Comparison of ENCODE assay signal across 8 cellular contexts in the genomic region with DNA sequence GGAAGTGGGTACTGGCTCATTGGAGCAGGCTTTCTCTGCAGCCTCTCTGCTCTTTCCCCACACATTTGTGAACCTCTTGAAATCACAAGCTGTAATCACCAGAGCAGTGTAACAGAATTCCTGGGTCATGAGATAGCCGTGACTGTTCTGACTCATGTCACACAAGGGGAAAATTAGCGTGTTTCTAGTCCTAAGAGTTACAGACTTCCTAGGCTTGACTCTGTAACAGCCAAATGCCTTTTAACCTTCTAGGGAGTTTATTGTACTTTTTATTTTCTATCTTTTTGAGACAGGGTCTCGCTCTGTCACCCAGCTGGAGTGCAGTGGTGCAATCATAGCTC. TPM values are rescaled to one million over a fixed set of nuclear protein-coding genes. Genes with fewer than 3 reads are reported as not detected.
A peak's percentile ranks its signal among the peaks of the same experiment; 100 is the strongest.
DNase-seq lines count a peak whose midpoint lies in the region; ATAC-seq and TF ChIP-seq lines count a peak whose summit lies in the region.

No MANE protein-coding gene starts in this region.

- no TSS peak for BruUV-seq in mammary epithelial cell (replicated peaks; lab: Mats Ljungman, UMichigan)

- no peaks in the 10 kb centered on the region for H3K9me3 ChIP-seq in BLaER1
- H3K9me3 ChIP-seq in mammary epithelial cell (replicated peaks; ENCODE audit: insufficient read depth, low read length): no peaks in the 10 kb centered on the region

- in situ Hi-C loops in mammary epithelial cell (cut with MboI; ENCODE audit: low sequenced_read_pairs in 2 of 2): no loop called here

- H2AFZ ChIP-seq in mammary epithelial cell (ENCODE audit: low read depth, low read length): no peak overlapping the region

- H3K27ac ChIP-seq in BLaER1: peak overlapping the region; percentile 20; the same call in 1 of the 2 replicates
- peak overlapping the region; percentile 35 for H3K27ac ChIP-seq in mammary epithelial cell (ENCODE audit: insufficient read depth, low read depth, low read length)

- H3K4me1 ChIP-seq in BLaER1 (peaks cover 68% of the 10 kb centered on the region), mammary epithelial cell (ENCODE audit: insufficient read depth, low read length) (peaks cover 46% of the 10 kb centered on the region)

- H3K4me3 Mint-ChIP-seq in natural killer cell: no peak overlapping the region

- H3K9ac ChIP-seq in BLaER1 (no peak overlapping the region; the same call in 1 of the 2 replicates), mammary epithelial cell (ENCODE audit: insufficient read depth, low read length) (no peak overlapping the region)

- peak; percentile 85 for DNase-seq in mammary epithelial cell
- peak; percentile 87 to 93 for DNase-seq in lung microvascular endothelial cell (ENCODE audit: low read depth in 2 of 2)
- DNase-seq in natural killer cell: no peak
- no peak for DNase-seq in hypothalamus (lab: John Stamatoyannopoulos, UW)
- DNase-seq in activated effector memory CD4-positive, alpha-beta T cell treated with Interleukin-2 at 50 U/mL for 16 hours: no peak
- DNase-seq in NCI-H524 (lab: John Stamatoyannopoulos, UW): no peak

- H3K4me2 ChIP-seq in BLaER1: peak overlapping the region; percentile 48
- peak overlapping the region; percentile 2 for H3K4me2 ChIP-seq in mammary epithelial cell (ENCODE audit: insufficient read depth, low read depth, low read length)

- H3K4me1 Mint-ChIP-seq in natural killer cell: peaks cover 22 to 54% of the 10 kb centered on the region in 2 donors

- peak; percentile 53 for ATAC-seq in HG03432 (IDR thresholded peaks at IDR 0.05; ENCODE audit: unreplicated experiment)
- no peak for ATAC-seq in natural killer cell

- H3K9me3 Mint-ChIP-seq in natural killer cell: no peaks in the 10 kb centered on the region

- TF ChIP-seq CTCF in mammary epithelial cell (conservative IDR thresholded peaks at IDR 0.05 in 1 of 2, IDR thresholded peaks at IDR 0.05 in 1 of 2; ENCODE audit: extremely low read depth in 1 of 2, insufficient read depth in 1 of 2, low read depth in 1 of 2, low read length in 2 of 2) (no peak), natural killer cell (IDR thresholded peaks at IDR 0.05) (no peak)

- CTCF ChIA-PET in mammary epithelial cell (lab: Charles Lee; ENCODE audit: low non-redundant PET): interaction anchor here (0.6 kb wide), 1 partner anchor 18 kb away, joined by 21 read pairs; no protein-coding TSS in a partner anchor

- WGBS in mammary epithelial cell (ENCODE audit: low coverage, missing lambda C conversion rate): 31% methylated on average over 3 of the region's 3 CpGs

- dilution Hi-C loops in mammary epithelial cell (cut with HindIII; ENCODE audit: low sequenced_read_pairs): no loop called here

- intact Hi-C loops in mammary epithelial cell (cut with micrococcal nuclease): loop anchor here (2.0 kb wide), 1 partner anchor 18 kb away; no protein-coding TSS in a partner anchor
- intact Hi-C loops in natural killer cell (cut with micrococcal nuclease): no loop called here

- H4K20me1 ChIP-seq in BLaER1: peaks cover 99% of the 10 kb centered on the region
- no peaks in the 10 kb centered on the region for H4K20me1 ChIP-seq in mammary epithelial cell (ENCODE audit: insufficient read depth, low read length)

- H3K27me3 Mint-ChIP-seq in natural killer cell (ENCODE audit: low read depth in 2 of 2): no peaks in the 10 kb centered on the region

- H3K27ac Mint-ChIP-seq in natural killer cell: no peak overlapping the region

- peaks cover 80% of the 10 kb centered on the region for H3K79me2 ChIP-seq in mammary epithelial cell (ENCODE audit: insufficient read depth, low read length)

- H3K4me3 ChIP-seq in BLaER1: no peak overlapping the region
- H3K4me3 ChIP-seq in mammary epithelial cell (replicated peaks in 1 of 3; ENCODE audit: insufficient read depth in 1 of 3, low read depth in 2 of 3, low read length in 3 of 3): no peak overlapping the region

- no peaks in the 10 kb centered on the region for H3K36me3 Mint-ChIP-seq in natural killer cell

- peaks cover 47% of the 10 kb centered on the region for H3K36me3 ChIP-seq in BLaER1
- no peaks in the 10 kb centered on the region for H3K36me3 ChIP-seq in mammary epithelial cell (ENCODE audit: insufficient read depth, low read length)

- H3K27me3 ChIP-seq in BLaER1: no peaks in the 10 kb centered on the region
- no peaks in the 10 kb centered on the region for H3K27me3 ChIP-seq in mammary epithelial cell (ENCODE audit: insufficient read depth, low read length)

RNA-seq across cellular contexts. Expression of a gene that starts 54.7 kb away (rescaled TPM):
- total RNA-seq in mammary epithelial cell (10 to 100 TPM; 64.5 to 67.2 TPM), lung microvascular endothelial cell (21.2 and 32.0 TPM in 2 replicates), natural killer cell (10 to 100 TPM; 30.7 to 31.8 (median 31.8) TPM)
- 36.6 TPM for polyA plus RNA-seq in mammary epithelial cell
- 56.6 TPM for polyA minus RNA-seq in mammary epithelial cell

Comparison
In these comparisons a context has a peak if more than half of its experiments do, and no peak if none do; other contexts are left out.
1. DNase-seq: peak in mammary epithelial cell (single experiment) and lung microvascular endothelial cell (2 of 2); none in natural killer cell (single experiment), hypothalamus (0 of 51), activated effector memory CD4-positive, alpha-beta T cell treated with Interleukin-2 at 50 U/mL for 16 hours (single experiment) and NCI-H524 (0 of 2).